In the genomic region with DNA sequence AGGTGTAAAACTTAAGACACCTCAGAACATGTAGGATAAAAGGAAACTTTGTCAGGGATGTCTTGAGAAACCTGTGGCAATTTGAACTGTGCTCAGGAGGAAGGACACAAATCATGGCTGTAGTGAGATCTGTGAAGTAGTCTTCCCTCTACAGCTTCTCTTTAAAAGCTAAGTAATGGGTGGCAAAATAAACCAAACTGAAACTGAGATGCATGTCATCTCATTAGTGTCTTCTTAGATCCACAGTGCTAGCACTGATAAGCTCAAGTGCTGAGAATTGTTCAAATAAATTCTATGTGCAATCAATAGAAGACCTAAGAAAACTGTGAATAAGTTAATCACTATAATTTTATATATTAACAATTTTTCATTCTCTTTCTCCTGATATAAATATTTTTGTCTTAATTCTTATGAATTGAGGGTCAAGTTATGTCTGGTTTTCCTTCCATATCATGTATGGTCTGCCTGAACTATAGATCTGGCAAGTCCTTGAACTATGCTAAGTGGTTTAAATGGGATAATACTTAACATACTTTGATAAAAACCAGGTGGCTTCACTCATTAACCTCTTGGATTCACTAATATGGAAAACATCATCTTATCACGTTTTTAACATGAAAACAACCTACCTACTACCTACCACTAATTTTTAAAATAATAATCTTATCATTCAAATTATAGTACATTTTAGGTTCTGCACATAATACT, we compare ENCODE assay signal across 22 cellular contexts. TPM values are rescaled to one million over a fixed set of nuclear protein-coding genes. Genes with fewer than 3 reads are reported as not detected.
"Had no signal": no experiment of that assay in that cellular context is flagged by ENCODE, and none has a peak within 500 bp of the region (broad histone marks: within the 10 kb centered on the region; RNA-seq: fewer than 3 reads in every experiment).

No MANE protein-coding gene starts in this region.

- H3K36me3 Mint-ChIP-seq: activated naive CD8-positive, alpha-beta T cell treated with anti-CD3 and anti-CD28 coated beads, Interleukin-2, amount 10 ng/mL, durations not matched to agents 7 days and 5 days; memory B cell had no signal

- H3K36me3 ChIP-seq: colonic mucosa, esophagus squamous epithelium, heart right ventricle, neutrophil, ovary, prostate gland, spleen, upper lobe of left lung had no signal

- H3K4me3 ChIP-seq: colonic mucosa, esophagus squamous epithelium, heart right ventricle, ovary, prostate gland, spleen, upper lobe of left lung had no signal

- H3K27ac Mint-ChIP-seq: activated naive CD4-positive, alpha-beta T cell treated with anti-CD3 and anti-CD28 coated beads for 36 hours; activated naive CD8-positive, alpha-beta T cell treated with anti-CD3 and anti-CD28 coated beads, Interleukin-2, amount 10 ng/mL, durations not matched to agents 7 days and 5 days; memory B cell; natural killer cell treated with Interleukin-12 subunit alpha and Interleukin-12 subunit beta and Interleukin-15 and Interleukin-18, amount 100 ng/mL, for 72 hours had no signal

- ATAC-seq: heart right ventricle; left cardiac atrium; natural killer cell treated with Interleukin-12 subunit alpha and Interleukin-12 subunit beta and Interleukin-15 and Interleukin-18, amount 100 ng/mL, for 72 hours had no signal

- H3K4me1 ChIP-seq: colonic mucosa, esophagus squamous epithelium, heart right ventricle, prostate gland, spleen, upper lobe of left lung had no signal

- H3K9me3 ChIP-seq: colonic mucosa, esophagus squamous epithelium, heart right ventricle, neutrophil, ovary, prostate gland, spleen, upper lobe of left lung had no signal

- H3K27me3 Mint-ChIP-seq: activated naive CD8-positive, alpha-beta T cell treated with anti-CD3 and anti-CD28 coated beads, Interleukin-2, amount 10 ng/mL, durations not matched to agents 7 days and 5 days; memory B cell; natural killer cell treated with Interleukin-12 subunit alpha and Interleukin-12 subunit beta and Interleukin-15 and Interleukin-18, amount 100 ng/mL, for 72 hours had no signal

- H3K27me3 ChIP-seq: colonic mucosa, esophagus squamous epithelium, heart right ventricle, neutrophil, ovary, spleen, upper lobe of left lung had no signal

- DNase-seq: activated CD8-positive, alpha-beta memory T cell treated with anti-CD3 and anti-CD28 coated beads, Interleukin-2, amount 50 U/mL, for 48 hours; activated effector memory CD4-positive, alpha-beta T cell treated with Interleukin-2 at 50 U/mL for 16 hours; activated naive CD4-positive, alpha-beta T cell treated with anti-CD3 and anti-CD28 coated beads for 36 hours; activated naive CD8-positive, alpha-beta T cell treated with anti-CD3 and anti-CD28 coated beads, Interleukin-2, amount 10 ng/mL, durations not matched to agents 7 days and 5 days; activated T-cell treated with anti-CD3 and anti-CD28 coated beads, Interleukin-2, amount 50 U/mL, for 48 hours; amniotic stem cell; colonic mucosa; esophagus squamous epithelium; heart right ventricle; islet precursor cell; left cardiac atrium; ovary; spleen; stimulated activated CD4-positive, alpha-beta T cell treated with anti-CD3 and anti-CD28 coated beads, Interleukin-4, amount 100 ng/mL, for 1 hour; stimulated activated naive CD4-positive, alpha-beta T cell; T-helper 9 cell; upper lobe of left lung had no signal

- H3K27ac ChIP-seq: colonic mucosa, esophagus squamous epithelium, heart right ventricle, neutrophil, ovary, prostate gland, spleen, upper lobe of left lung had no signal

- H3K9me3 Mint-ChIP-seq: activated naive CD8-positive, alpha-beta T cell treated with anti-CD3 and anti-CD28 coated beads, Interleukin-2, amount 10 ng/mL, durations not matched to agents 7 days and 5 days; memory B cell had no signal

- H3K4me1 Mint-ChIP-seq: activated naive CD8-positive, alpha-beta T cell treated with anti-CD3 and anti-CD28 coated beads, Interleukin-2, amount 10 ng/mL, durations not matched to agents 7 days and 5 days had no signal

- H3K4me3 Mint-ChIP-seq: activated naive CD4-positive, alpha-beta T cell treated with anti-CD3 and anti-CD28 coated beads for 36 hours; activated naive CD8-positive, alpha-beta T cell treated with anti-CD3 and anti-CD28 coated beads, Interleukin-2, amount 10 ng/mL, durations not matched to agents 7 days and 5 days; memory B cell; natural killer cell treated with Interleukin-12 subunit alpha and Interleukin-12 subunit beta and Interleukin-15 and Interleukin-18, amount 100 ng/mL, for 72 hours had no signal

RNA-seq across cellular contexts. Expression of a gene that starts 27.2 kb away (rescaled TPM):
- total RNA-seq: activated CD8-positive, alpha-beta memory T cell treated with anti-CD3 and anti-CD28 coated beads for 36 hours; activated naive CD4-positive, alpha-beta T cell treated with anti-CD3 and anti-CD28 coated beads for 36 hours; activated naive CD8-positive, alpha-beta T cell treated with anti-CD3 and anti-CD28 coated beads, Interleukin-2, amount 10 ng/mL, durations not matched to agents 7 days and 5 days; natural killer cell treated with Interleukin-12 subunit alpha and Interleukin-12 subunit beta and Interleukin-15 and Interleukin-18, amount 100 ng/mL, for 72 hours had no signal
